Comparison of ENCODE assay signal across 8 cellular contexts in the genomic region with DNA sequence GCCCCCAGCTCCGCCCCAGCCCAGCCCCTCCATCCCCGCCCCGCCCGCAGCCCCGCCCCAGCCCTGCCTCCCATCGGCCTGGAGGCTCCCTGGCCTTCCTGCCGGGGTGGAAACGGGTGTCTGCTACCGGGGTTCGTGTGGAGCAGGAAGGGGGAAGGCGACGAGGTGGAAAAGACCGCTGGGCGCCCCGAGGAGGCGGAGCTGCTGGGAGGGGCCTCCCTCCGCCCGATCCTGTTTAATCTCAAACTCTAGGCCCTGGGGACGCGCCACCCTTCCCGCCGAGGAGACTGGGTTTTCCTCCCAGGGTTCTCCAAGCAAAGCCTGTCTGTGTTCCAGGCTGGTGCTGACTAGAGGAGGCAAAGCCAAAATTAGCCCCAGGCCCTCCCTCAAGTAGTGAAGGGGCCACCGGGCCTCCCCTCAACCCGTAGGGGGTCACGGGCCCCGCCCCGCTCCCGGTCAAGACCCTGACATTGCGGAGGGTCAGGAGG. TPM values are rescaled to one million over a fixed set of nuclear protein-coding genes. Genes with fewer than 3 reads are reported as not detected.
DNase-seq lines count a peak whose midpoint lies in the region; ATAC-seq and TF ChIP-seq lines count a peak whose summit lies in the region.

No MANE protein-coding gene starts in this region.

- 0 out of 2 replicates have a peak overlapping the region, but pooled peaks have one; percentile 46 for H2AFZ ChIP-seq in SK-N-SH (ENCODE audit: low read depth)

- peak overlapping the region in 1 of 2 experiments; percentile 43; a peak in 1 of 4 replicates for H3K27ac ChIP-seq in SK-N-SH (ENCODE audit: low read depth in 2 of 2, low read length in 1 of 2)
- H3K27ac ChIP-seq in transverse colon, result peak overlapping the region; percentile 96 to 98 (median 97)

- no peak for TF ChIP-seq RAD21 in SK-N-SH (IDR thresholded peaks at IDR 0.05; ENCODE audit: low read length)

- peak overlapping the region; percentile 70 for H3K4me3 Mint-ChIP-seq in activated naive CD8-positive, alpha-beta T cell treated with anti-CD3 and anti-CD28 coated beads, Interleukin-2, amount 10 ng/mL, durations not matched to agents 7 days and 5 days
- H3K4me3 Mint-ChIP-seq in osteocyte (ENCODE audit: unreplicated experiment), result peak overlapping the region; percentile 42

- H3K9me3 Mint-ChIP-seq in activated naive CD8-positive, alpha-beta T cell treated with anti-CD3 and anti-CD28 coated beads, Interleukin-2, amount 10 ng/mL, durations not matched to agents 7 days and 5 days, result peaks cover 14% of the 10 kb centered on the region
- peaks cover 10% of the 10 kb centered on the region for H3K9me3 Mint-ChIP-seq in osteocyte (ENCODE audit: unreplicated experiment)

- POLR2A ChIA-PET in SK-N-SH (lab: Yijun Ruan, JAX), result interaction anchor here (0.9 kb wide), 1 partner anchor 116 kb away, joined by 4 read pairs; the partner anchor contains the start of gene UBE2J2
- POLR2A ChIA-PET in activated naive CD8-positive, alpha-beta T cell treated with anti-CD3 and anti-CD28 coated beads, Interleukin-2, amount 10 ng/mL, durations not matched to agents 7 days and 5 days (lab: Charles Lee), result interaction anchor here (1.2 to 2.9 kb wide), 6 partner anchors 13 to 116 kb away, joined by 3 to 12 read pairs (median 6); partner anchors contain the start of genes B3GALT6, SDF4, TTLL10 and UBE2J2

- H3K36me3 Mint-ChIP-seq in activated naive CD8-positive, alpha-beta T cell treated with anti-CD3 and anti-CD28 coated beads, Interleukin-2, amount 10 ng/mL, durations not matched to agents 7 days and 5 days, result peaks cover 8% of the 10 kb centered on the region
- H3K36me3 Mint-ChIP-seq in osteocyte (ENCODE audit: unreplicated experiment), result no peaks in the 10 kb centered on the region

- TF ChIP-seq CTCF in SK-N-SH (IDR thresholded peaks at IDR 0.05) (no peak), osteocyte (IDR thresholded peaks at IDR 0.05) (no peak), transverse colon (IDR thresholded peaks at IDR 0.05) (no peak)

- ATAC-seq in HG03175 (IDR thresholded peaks at IDR 0.05; ENCODE audit: unreplicated experiment), result peak; percentile 79
- ATAC-seq in activated naive CD8-positive, alpha-beta T cell treated with anti-CD3 and anti-CD28 coated beads, Interleukin-2, amount 10 ng/mL, durations not matched to agents 7 days and 5 days (ENCODE audit: low read depth), result peak; percentile 80

- H3K4me1 ChIP-seq in SK-N-SH (ENCODE audit: control insufficient read depth in 1 of 2, insufficient read depth in 2 of 2, low read depth in 1 of 2, low read length in 1 of 2) (peaks cover 0 to 9% of the 10 kb centered on the region in 2 experiments; a peak in 1 of 4 replicates), transverse colon (peaks cover 9 to 44% (median 41%) of the 10 kb centered on the region in 4 donors)

- peak overlapping the region in 1 of 2 experiments; percentile 41; a peak in 2 of 4 replicates for H3K4me3 ChIP-seq in SK-N-SH (ENCODE audit: low read depth in 2 of 2, low read length in 1 of 2)
- H3K4me3 ChIP-seq in transverse colon, result peak overlapping the region; percentile 41 to 62 (median 60)

- peak; percentile 61 for DNase-seq in GM04503 (ENCODE audit: low read depth)
- DNase-seq in SK-N-SH, result peak; percentile 97
- DNase-seq in activated naive CD8-positive, alpha-beta T cell treated with anti-CD3 and anti-CD28 coated beads, Interleukin-2, amount 10 ng/mL, durations not matched to agents 7 days and 5 days, result peak; percentile 71
- peak; percentile 48 to 90 (median 76) for DNase-seq in head of caudate nucleus
- no peak for DNase-seq in osteocyte (ENCODE audit: extremely low spot score, unreplicated experiment)
- peak; percentile 93 for DNase-seq in transverse colon
- no peak for DNase-seq in NCI-H524 (lab: John Stamatoyannopoulos, UW)

- no peaks in the 10 kb centered on the region for H3K79me2 ChIP-seq in SK-N-SH (ENCODE audit: insufficient read depth)

- WGBS in SK-N-SH (ENCODE audit: low lambda C conversion rate), result 0% methylated on average over 1 of the region's 29 CpGs
- WGBS in transverse colon (ENCODE audit: low coverage in 1 of 2), 2 donors, result 0% methylated on average over 7 of the region's 29 CpGs; no CpG with 5 or more reads in 1 of the 2 donors

- intact Hi-C loops in head of caudate nucleus (cut with DNase I), result no loop called here
- intact Hi-C loops in transverse colon (cut with DNase I; ENCODE audit: low total_unique reads), result loop anchor here (10.0 kb wide), 1 partner anchor 67 kb away; no protein-coding TSS in a partner anchor

- peaks cover 1% of the 10 kb centered on the region for H3K4me1 Mint-ChIP-seq in activated naive CD8-positive, alpha-beta T cell treated with anti-CD3 and anti-CD28 coated beads, Interleukin-2, amount 10 ng/mL, durations not matched to agents 7 days and 5 days
- peaks cover 3% of the 10 kb centered on the region for H3K4me1 Mint-ChIP-seq in osteocyte (ENCODE audit: unreplicated experiment)

- no peaks in the 10 kb centered on the region for H3K9me2 ChIP-seq in SK-N-SH

- H3K9me3 ChIP-seq in SK-N-SH (no peaks in the 10 kb centered on the region), transverse colon (no peaks in the 10 kb centered on the region)

- CTCF ChIA-PET in SK-N-SH (lab: Yijun Ruan, JAX), result interaction anchor here (1.5 kb wide), 1 partner anchor 21 kb away, joined by 3 read pairs; no protein-coding TSS in a partner anchor

- H3K27ac Mint-ChIP-seq in activated naive CD8-positive, alpha-beta T cell treated with anti-CD3 and anti-CD28 coated beads, Interleukin-2, amount 10 ng/mL, durations not matched to agents 7 days and 5 days, result peak overlapping the region; percentile 48
- H3K27ac Mint-ChIP-seq in osteocyte (ENCODE audit: unreplicated experiment), result no peak overlapping the region

- TF ChIP-seq POLR2A in transverse colon (IDR thresholded peaks at IDR 0.05), result peak; percentile 92

- H3K4me2 ChIP-seq in SK-N-SH, result peak overlapping the region; percentile 62

- peaks cover 10% of the 10 kb centered on the region for H3F3A ChIP-seq in SK-N-SH (replicated peaks; ENCODE audit: insufficient read depth)

- no peaks in the 10 kb centered on the region for H3K36me3 ChIP-seq in SK-N-SH (replicated peaks in 1 of 2; ENCODE audit: control insufficient read depth in 1 of 2, insufficient read depth in 2 of 2, low read length in 1 of 2)
- no peaks in the 10 kb centered on the region for H3K36me3 ChIP-seq in transverse colon

- TF ChIP-seq EP300 in SK-N-SH (IDR thresholded peaks at IDR 0.05; ENCODE audit: borderline replicate concordance in 1 of 2, low read depth in 1 of 2, low read length in 1 of 2) (no peak), transverse colon (IDR thresholded peaks at IDR 0.05; ENCODE audit: low read depth) (no peak)

- H3K27me3 ChIP-seq in SK-N-SH (ENCODE audit: insufficient read depth) (no peaks in the 10 kb centered on the region), transverse colon (no peaks in the 10 kb centered on the region)

- H4K20me1 ChIP-seq in SK-N-SH (ENCODE audit: insufficient read depth), result no peaks in the 10 kb centered on the region

- no peaks in the 10 kb centered on the region for H3K27me3 Mint-ChIP-seq in activated naive CD8-positive, alpha-beta T cell treated with anti-CD3 and anti-CD28 coated beads, Interleukin-2, amount 10 ng/mL, durations not matched to agents 7 days and 5 days
- no peaks in the 10 kb centered on the region for H3K27me3 Mint-ChIP-seq in osteocyte (ENCODE audit: unreplicated experiment)

- in situ Hi-C loops in transverse colon (cut with MboI; ENCODE audit: low pct_ligation_motif_present in 1 of 4, low pct_unique_long_range_greater_than_20kb in 1 of 4, low sequenced_read_pairs in 3 of 4), result no loop called here

- H3K9ac ChIP-seq in SK-N-SH, result peak overlapping the region; percentile 46; the same call in 1 of the 2 replicates

TF ChIP-seq in SK-N-SH, 30 proteins besides CTCF, POLR2A, EP300 and RAD21:
- TF ChIP-seq, protein P1, sequence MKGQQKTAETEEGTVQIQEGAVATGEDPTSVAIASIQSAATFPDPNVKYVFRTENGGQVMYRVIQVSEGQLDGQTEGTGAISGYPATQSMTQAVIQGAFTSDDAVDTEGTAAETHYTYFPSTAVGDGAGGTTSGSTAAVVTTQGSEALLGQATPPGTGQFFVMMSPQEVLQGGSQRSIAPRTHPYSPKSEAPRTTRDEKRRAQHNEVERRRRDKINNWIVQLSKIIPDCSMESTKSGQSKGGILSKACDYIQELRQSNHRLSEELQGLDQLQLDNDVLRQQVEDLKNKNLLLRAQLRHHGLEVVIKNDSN (IDR thresholded peaks at IDR 0.05; ENCODE audit: borderline replicate concordance, low read depth), result no peak
- TF ChIP-seq POLR2AphosphoS5 (IDR thresholded peaks at IDR 0.05; ENCODE audit: low read depth, low read length), result peak; percentile 63

RNA-seq across cellular contexts. Expression of gene TTLL10, which starts 16.2 kb away (rescaled TPM):
- not detected in 2 replicates for polyA plus RNA-seq in SK-N-SH (2012; rRNA removed)
- not detected in 2 replicates for polyA plus RNA-seq in SK-N-SH (2012; cell fraction: cytosol; rRNA removed)
- not detected in 2 replicates for polyA plus RNA-seq in SK-N-SH (2012; cell fraction: nucleus; rRNA removed)
- total RNA-seq in activated naive CD8-positive, alpha-beta T cell treated with anti-CD3 and anti-CD28 coated beads, Interleukin-2, amount 10 ng/mL, durations not matched to agents 7 days and 5 days, result not detected
- total RNA-seq in osteocyte (not detected in 2 replicates), transverse colon (under 1 TPM in 2 of 4 donors, not detected in 2; 0.40 to 0.48 TPM)

RNA-seq across cellular contexts. Expression of gene C1orf159, which starts 41.6 kb away (rescaled TPM):
- 10.1 and 10.2 TPM in 2 replicates for polyA plus RNA-seq in SK-N-SH (2012; rRNA removed)
- 3.0 and 4.9 TPM in 2 replicates for polyA plus RNA-seq in SK-N-SH (2012; cell fraction: cytosol; rRNA removed)
- 57.7 and 66.0 TPM in 2 replicates for polyA plus RNA-seq in SK-N-SH (2012; cell fraction: nucleus; rRNA removed)
- 10 to 100 TPM; 22.7 to 23.0 TPM for total RNA-seq in activated naive CD8-positive, alpha-beta T cell treated with anti-CD3 and anti-CD28 coated beads, Interleukin-2, amount 10 ng/mL, durations not matched to agents 7 days and 5 days
- 16.9 and 17.9 TPM in 2 replicates for total RNA-seq in osteocyte
- 100 to 1,000 TPM in 1 of 4 donors, 10 to 100 TPM in 3; 23.6 to 108 (median 47.3) TPM for total RNA-seq in transverse colon

RNA-seq across cellular contexts. Expression of gene TNFRSF18, which starts 48.9 kb away (rescaled TPM):
- polyA plus RNA-seq in SK-N-SH (2012; rRNA removed), result 0.05 TPM in 1 of 2 replicates, not detected in the other
- 0.03 and 0.06 TPM in 2 replicates for polyA plus RNA-seq in SK-N-SH (2012; cell fraction: cytosol; rRNA removed)
- polyA plus RNA-seq in SK-N-SH (2012; cell fraction: nucleus; rRNA removed), result 0.41 TPM in 1 of 2 replicates, not detected in the other
- 10 to 100 TPM; 11.4 to 15.0 TPM for total RNA-seq in activated naive CD8-positive, alpha-beta T cell treated with anti-CD3 and anti-CD28 coated beads, Interleukin-2, amount 10 ng/mL, durations not matched to agents 7 days and 5 days
- total RNA-seq in osteocyte, result not detected in 2 replicates
- 1 to 10 TPM in 2 of 4 donors, not detected in 2; 3.3 to 7.9 TPM for total RNA-seq in transverse colon

RNA-seq across cellular contexts. Expression of gene TNFRSF4, which starts 56.5 kb away (rescaled TPM):
- not detected in 2 replicates for polyA plus RNA-seq in SK-N-SH (2012; rRNA removed)
- polyA plus RNA-seq in SK-N-SH (2012; cell fraction: cytosol; rRNA removed), result not detected in 2 replicates
- 0.08 and 0.13 TPM in 2 replicates for polyA plus RNA-seq in SK-N-SH (2012; cell fraction: nucleus; rRNA removed)
- 1 to 10 TPM; 2.4 to 3.1 TPM for total RNA-seq in activated naive CD8-positive, alpha-beta T cell treated with anti-CD3 and anti-CD28 coated beads, Interleukin-2, amount 10 ng/mL, durations not matched to agents 7 days and 5 days
- total RNA-seq in osteocyte (0.19 TPM in 1 of 2 replicates, not detected in the other), transverse colon (1 to 10 TPM in 1 of 4 donors, under 1 TPM in 1, not detected in 2; 0.55 to 4.8 TPM)

Comparison
In these comparisons a context has a peak if more than half of its experiments do, and no peak if none do; other contexts are left out.
1. DNase-seq: peak in GM04503 (single experiment), SK-N-SH (single experiment), activated naive CD8-positive, alpha-beta T cell treated with anti-CD3 and anti-CD28 coated beads, Interleukin-2, amount 10 ng/mL, durations not matched to agents 7 days and 5 days (single experiment), head of caudate nucleus (42 of 42) and transverse colon (single experiment); none in osteocyte (single experiment) and NCI-H524 (0 of 2).